1 cellular context compared by ENCODE assay signal in genomic region chr15:35436422-35436821, GRCh38.
TF ChIP-seq lines count a peak whose summit lies in the region.

No MANE protein-coding gene starts in this region.

TF ChIP-seq in GM23338, 12 proteins besides CTCF, POLR2A, EP300 and RAD21 (continued from another document):
- TF ChIP-seq ZNF462 (CRISPR knock-in tag; IDR thresholded peaks at IDR 0.05) (no peak), REST (IDR thresholded peaks at IDR 0.05; ENCODE audit: unreplicated experiment) (no peak), JUNB (IDR thresholded peaks at IDR 0.05; ENCODE audit: unreplicated experiment) (no peak), EZH2 (IDR thresholded peaks at IDR 0.05; ENCODE audit: low read depth, unreplicated experiment) (no peak), NANOG (IDR thresholded peaks at IDR 0.05; ENCODE audit: borderline replicate concordance) (no peak), ZNF331 (CRISPR knock-in tag; IDR thresholded peaks at IDR 0.05; ENCODE audit: low read depth) (no peak), CREB1 (CRISPR knock-in tag; IDR thresholded peaks at IDR 0.05; ENCODE audit: low read depth) (no peak), ZNF114 (CRISPR knock-in tag; IDR thresholded peaks at IDR 0.05) (no peak), POLR2AphosphoS5 (IDR thresholded peaks at IDR 0.05; ENCODE audit: low read depth) (no peak), STAT1 (IDR thresholded peaks at IDR 0.05; ENCODE audit: unreplicated experiment) (no peak), ETS1 (IDR thresholded peaks at IDR 0.05) (no peak)
